35 cellular contexts compared by ENCODE assay signal in the genomic region with DNA sequence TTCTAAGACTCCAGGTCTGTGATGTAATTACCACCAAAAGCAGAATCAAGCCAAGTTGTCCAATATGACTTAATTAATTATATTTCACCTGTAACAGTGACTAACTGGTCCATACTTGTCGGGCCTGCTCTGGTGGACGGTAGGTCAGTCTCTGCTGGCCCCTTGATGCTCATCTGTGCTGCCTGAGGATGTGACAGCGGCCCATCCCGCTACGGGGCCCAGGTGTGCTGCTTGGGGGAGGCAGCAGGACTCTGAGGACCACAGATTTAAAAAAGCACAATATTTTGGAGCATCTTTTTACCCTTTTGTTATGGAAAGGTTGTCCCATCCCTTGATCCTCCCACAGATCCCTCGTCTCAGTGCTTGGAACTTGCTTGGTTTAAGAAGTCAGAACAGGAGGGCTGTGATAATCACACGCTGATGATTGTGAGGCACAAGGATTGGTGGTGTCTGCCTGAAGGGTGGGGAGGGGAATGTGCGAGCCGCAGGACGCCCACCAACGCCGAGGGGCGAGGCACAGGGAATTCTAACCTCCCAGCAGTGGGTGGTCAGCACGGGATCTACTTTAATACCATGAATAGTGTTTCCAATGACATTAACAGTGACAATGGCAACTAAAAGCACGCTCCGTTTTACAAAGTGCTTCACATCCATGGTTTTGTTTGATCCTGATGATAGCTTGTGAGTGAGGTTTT. TPM values are rescaled to one million over a fixed set of nuclear protein-coding genes. Genes with fewer than 3 reads are reported as not detected.
"Had no signal": no experiment of that assay in that cellular context is flagged by ENCODE, and none has a peak within 500 bp of the region (broad histone marks: within the 10 kb centered on the region; RNA-seq: fewer than 3 reads in every experiment).

No MANE protein-coding gene starts in this region.

- H3K27ac ChIP-seq: ascending aorta, breast epithelium, cardiac muscle cell, colonic mucosa, epithelial cell of prostate, esophagus squamous epithelium, gastroesophageal sphincter had no signal

- H3K4me1 Mint-ChIP-seq: activated CD4-positive, alpha-beta T cell treated with anti-CD3 and anti-CD28 coated beads, Interleukin-2, amount 10 ng/mL, durations not matched to agents 24 days and 14 days; activated CD8-positive, alpha-beta memory T cell treated with anti-CD3 and anti-CD28 coated beads, Interleukin-2, amount 10 ng/mL, durations not matched to agents 7 days and 5 days; activated naive CD8-positive, alpha-beta T cell treated with anti-CD3 and anti-CD28 coated beads, Interleukin-2, amount 10 ng/mL, durations not matched to agents 7 days and 5 days had no signal

- ATAC-seq: activated CD4-positive, alpha-beta T cell treated with anti-CD3 and anti-CD28 coated beads for 36 hours; activated CD8-positive, alpha-beta memory T cell treated with anti-CD3 and anti-CD28 coated beads, Interleukin-2, amount 10 ng/mL, durations not matched to agents 7 days and 5 days; activated CD8-positive, alpha-beta T cell treated with anti-CD3 and anti-CD28 coated beads, Interleukin-2, amount 10 ng/mL, durations not matched to agents 7 days and 5 days; gastroesophageal sphincter had no signal

- H3K36me3 Mint-ChIP-seq: activated CD4-positive, alpha-beta memory T cell treated with anti-CD3 and anti-CD28 coated beads for 36 hours; activated CD8-positive, alpha-beta memory T cell treated with anti-CD3 and anti-CD28 coated beads, Interleukin-2, amount 10 ng/mL, durations not matched to agents 7 days and 5 days; activated naive CD4-positive, alpha-beta T cell treated with anti-CD3 and anti-CD28 coated beads, Interleukin-2, amount 50 U/mL, for 24 hours; activated naive CD8-positive, alpha-beta T cell treated with anti-CD3 and anti-CD28 coated beads, Interleukin-2, amount 10 ng/mL, durations not matched to agents 7 days and 5 days; brain had no signal

- H3K9me3 Mint-ChIP-seq: activated CD4-positive, alpha-beta memory T cell treated with anti-CD3 and anti-CD28 coated beads for 36 hours; activated CD4-positive, alpha-beta T cell treated with anti-CD3 and anti-CD28 coated beads, Interleukin-2, amount 10 ng/mL, durations not matched to agents 24 days and 14 days; activated naive CD4-positive, alpha-beta T cell treated with anti-CD3 and anti-CD28 coated beads for 36 hours; activated naive CD4-positive, alpha-beta T cell treated with anti-CD3 and anti-CD28 coated beads, Interleukin-2, amount 50 U/mL, for 24 hours; activated naive CD8-positive, alpha-beta T cell treated with anti-CD3 and anti-CD28 coated beads, Interleukin-2, amount 10 ng/mL, durations not matched to agents 7 days and 5 days; activated T-helper 1 cell treated with anti-CD3 and anti-CD28 coated beads, Interleukin-12 subunit alpha, Interleukin-12 subunit beta, Interleukin-2, Interleukin-4 antibody, amounts not matched to agents 30 ng/mL and 10 ng/mL and 1 ng/mL, durations not matched to agents 14 hours and 24 hours and 36 hours; activated T-helper 2 cell treated with anti-CD3 and anti-CD28 coated beads, Interferon-gamma antibody, Interleukin-2, Interleukin-4, amounts not matched to agents 10 μg/mL and 5 μg/mL and 100 μg/mL, durations not matched to agents 14 hours and 24 hours and 36 hours had no signal

- H3K27me3 Mint-ChIP-seq: activated CD4-positive, alpha-beta memory T cell treated with anti-CD3 and anti-CD28 coated beads for 36 hours; activated CD4-positive, alpha-beta T cell treated with anti-CD3 and anti-CD28 coated beads for 36 hours; activated CD8-positive, alpha-beta memory T cell treated with anti-CD3 and anti-CD28 coated beads, Interleukin-2, amount 10 ng/mL, durations not matched to agents 7 days and 5 days; activated naive CD4-positive, alpha-beta T cell treated with anti-CD3 and anti-CD28 coated beads, Interleukin-2, amount 50 U/mL, for 24 hours had no signal

- H3K27ac Mint-ChIP-seq: activated CD4-positive, alpha-beta memory T cell treated with anti-CD3 and anti-CD28 coated beads for 36 hours; activated CD4-positive, alpha-beta T cell treated with anti-CD3 and anti-CD28 coated beads for 36 hours; activated CD4-positive, alpha-beta T cell treated with anti-CD3 and anti-CD28 coated beads, Interleukin-2, amount 10 ng/mL, durations not matched to agents 24 days and 14 days; activated CD8-positive, alpha-beta memory T cell treated with anti-CD3 and anti-CD28 coated beads, Interleukin-2, amount 10 ng/mL, durations not matched to agents 7 days and 5 days; activated CD8-positive, alpha-beta T cell treated with anti-CD3 and anti-CD28 coated beads, Interleukin-2, amount 10 ng/mL, durations not matched to agents 7 days and 5 days; activated naive CD4-positive, alpha-beta T cell treated with anti-CD3 and anti-CD28 coated beads for 36 hours; activated naive CD8-positive, alpha-beta T cell treated with anti-CD3 and anti-CD28 coated beads, Interleukin-2, amount 10 ng/mL, durations not matched to agents 7 days and 5 days; activated T-helper 1 cell treated with anti-CD3 and anti-CD28 coated beads, Interleukin-12 subunit alpha, Interleukin-12 subunit beta, Interleukin-2, Interleukin-4 antibody, amounts not matched to agents 30 ng/mL and 10 ng/mL and 1 ng/mL, durations not matched to agents 14 hours and 24 hours and 36 hours; activated T-helper 2 cell treated with anti-CD3 and anti-CD28 coated beads, Interferon-gamma antibody, Interleukin-2, Interleukin-4, amounts not matched to agents 10 μg/mL and 5 μg/mL and 100 μg/mL, durations not matched to agents 14 hours and 24 hours and 36 hours; brain had no signal

- H3K27me3 ChIP-seq: ascending aorta, breast epithelium, cardiac muscle cell, colonic mucosa, esophagus squamous epithelium, gastroesophageal sphincter had no signal

- H3K4me3 ChIP-seq: ascending aorta, breast epithelium, cardiac muscle cell, colonic mucosa, esophagus squamous epithelium, gastroesophageal sphincter had no signal

- H3K9me3 ChIP-seq: ascending aorta, breast epithelium, colonic mucosa, esophagus squamous epithelium had no signal

- H3K4me3 Mint-ChIP-seq: activated CD4-positive, alpha-beta memory T cell treated with anti-CD3 and anti-CD28 coated beads for 36 hours; activated CD4-positive, alpha-beta T cell treated with anti-CD3 and anti-CD28 coated beads for 36 hours; activated CD4-positive, alpha-beta T cell treated with anti-CD3 and anti-CD28 coated beads, Interleukin-2, amount 10 ng/mL, durations not matched to agents 24 days and 14 days; activated CD8-positive, alpha-beta memory T cell treated with anti-CD3 and anti-CD28 coated beads, Interleukin-2, amount 10 ng/mL, durations not matched to agents 7 days and 5 days; activated CD8-positive, alpha-beta T cell treated with anti-CD3 and anti-CD28 coated beads, Interleukin-2, amount 10 ng/mL, durations not matched to agents 7 days and 5 days; activated naive CD4-positive, alpha-beta T cell treated with anti-CD3 and anti-CD28 coated beads for 36 hours; activated naive CD4-positive, alpha-beta T cell treated with anti-CD3 and anti-CD28 coated beads, Interleukin-2, amount 50 U/mL, for 24 hours; activated naive CD8-positive, alpha-beta T cell treated with anti-CD3 and anti-CD28 coated beads, Interleukin-2, amount 10 ng/mL, durations not matched to agents 7 days and 5 days; activated T-helper 1 cell treated with anti-CD3 and anti-CD28 coated beads, Interleukin-12 subunit alpha, Interleukin-12 subunit beta, Interleukin-2, Interleukin-4 antibody, amounts not matched to agents 30 ng/mL and 10 ng/mL and 1 ng/mL, durations not matched to agents 14 hours and 24 hours and 36 hours; brain had no signal

- DNase-seq: activated CD4-positive, alpha-beta memory T cell treated with anti-CD3 and anti-CD28 coated beads for 36 hours; activated CD4-positive, alpha-beta T cell treated with anti-CD3 and anti-CD28 coated beads for 36 hours; activated CD4-positive, alpha-beta T cell treated with anti-CD3 and anti-CD28 coated beads, Interleukin-2, amount 10 ng/mL, durations not matched to agents 24 days and 14 days; activated CD4-positive, CD25-positive, alpha-beta regulatory T cell; activated CD4-positive, CD25-positive, alpha-beta regulatory T cell treated with anti-CD3 and anti-CD28 coated beads, Interleukin-2, amount 50 U/mL, for 72 hours; activated CD8-positive, alpha-beta memory T cell treated with anti-CD3 and anti-CD28 coated beads, Interleukin-2, amount 10 ng/mL, durations not matched to agents 7 days and 5 days; activated CD8-positive, alpha-beta memory T cell treated with anti-CD3 and anti-CD28 coated beads, Interleukin-2, amount 50 U/mL, for 4 hours; activated CD8-positive, alpha-beta T cell treated with anti-CD3 and anti-CD28 coated beads, Interleukin-2, amount 10 ng/mL, durations not matched to agents 7 days and 5 days; activated effector memory CD4-positive, alpha-beta T cell treated with anti-CD3 and anti-CD28 coated beads, Interleukin-2, amount 50 U/mL, for 16 hours; activated naive CD4-positive, alpha-beta T cell treated with anti-CD3 and anti-CD28 coated beads for 36 hours; activated naive CD8-positive, alpha-beta T cell treated with anti-CD3 and anti-CD28 coated beads, Interleukin-2, amount 10 ng/mL, durations not matched to agents 7 days and 5 days; activated T-cell treated with anti-CD3 and anti-CD28 coated beads, Interleukin-2, amount 50 U/mL, for 1 hour; activated T-cell treated with anti-CD3 and anti-CD28 coated beads, Interleukin-2, amount 50 U/mL, for 48 hours; central memory CD4-positive, alpha-beta T cell; cerebellar nuclear complex; colonic mucosa; effector CD8-positive, alpha-beta T cell; esophagus squamous epithelium; foreskin melanocyte; T-helper 2 cell had no signal

- H3K4me1 ChIP-seq: breast epithelium, colonic mucosa had no signal

- H3K36me3 ChIP-seq: ascending aorta, breast epithelium, cardiac muscle cell, colonic mucosa, esophagus squamous epithelium, gastroesophageal sphincter had no signal

RNA-seq across cellular contexts. Expression of a gene that starts 27.8 kb away (rescaled TPM):
- total RNA-seq: activated CD4-positive, alpha-beta memory T cell treated with anti-CD3 and anti-CD28 coated beads for 36 hours; activated CD4-positive, alpha-beta T cell treated with anti-CD3 and anti-CD28 coated beads for 36 hours; activated CD4-positive, alpha-beta T cell treated with anti-CD3 and anti-CD28 coated beads, Interleukin-2, amount 10 ng/mL, durations not matched to agents 24 days and 14 days; activated CD8-positive, alpha-beta memory T cell treated with anti-CD3 and anti-CD28 coated beads for 36 hours; activated CD8-positive, alpha-beta T cell treated with anti-CD3 and anti-CD28 coated beads, Interleukin-2, amount 10 ng/mL, durations not matched to agents 7 days and 5 days; activated naive CD4-positive, alpha-beta T cell treated with anti-CD3 and anti-CD28 coated beads for 36 hours; activated T-helper 1 cell treated with anti-CD3 and anti-CD28 coated beads, Interleukin-12 subunit alpha, Interleukin-12 subunit beta, Interleukin-2, Interleukin-4 antibody, amounts not matched to agents 30 ng/mL and 10 ng/mL and 1 ng/mL, durations not matched to agents 14 hours and 24 hours and 36 hours; activated T-helper 2 cell treated with anti-CD3 and anti-CD28 coated beads, Interferon-gamma antibody, Interleukin-2, Interleukin-4, amounts not matched to agents 10 μg/mL and 5 μg/mL and 100 μg/mL, durations not matched to agents 14 hours and 24 hours and 36 hours; ascending aorta; breast epithelium; cardiac muscle cell; dermis microvascular lymphatic vessel endothelial cell; endothelial cell of umbilical vein; esophagus squamous epithelium; fibroblast of lung; fibroblast of villous mesenchyme; gastroesophageal sphincter; glomerular endothelial cell had no signal
